ENCODE assay signal across 8 cellular contexts in genomic region chr19:52992109-52993004, GRCh38. TPM values are rescaled to one million over a fixed set of nuclear protein-coding genes. Genes with fewer than 3 reads are reported as not detected.
DNase-seq lines count a peak whose midpoint lies in the region; ATAC-seq, FAIRE-seq and TF ChIP-seq lines count a peak whose summit lies in the region.

No MANE protein-coding gene starts in this region.

- H3K4me3 Mint-ChIP-seq in central memory CD8-positive, alpha-beta T cell, result peak overlapping the region; percentile 64

- H3K4me1 ChIP-seq in thoracic aorta (ENCODE audit: control insufficient read depth in 1 of 2, low read depth in 2 of 2), result peaks cover 7 to 23% of the 10 kb centered on the region in 2 donors

- TF ChIP-seq CTCF in thoracic aorta (IDR thresholded peaks at IDR 0.05), result no peak

- H3K4me3 ChIP-seq in thoracic aorta, result peak overlapping the region; percentile 75

- H3K9me3 Mint-ChIP-seq in central memory CD8-positive, alpha-beta T cell, result no peaks in the 10 kb centered on the region

- H3K36me3 ChIP-seq in thoracic aorta, result peaks cover 10% of the 10 kb centered on the region

- peak; percentile 3 for DNase-seq in activated CD4-positive, alpha-beta T cell treated with anti-CD3 and anti-CD28 coated beads for 48 hours
- no peak for DNase-seq in activated CD4-positive, alpha-beta T cell treated with anti-CD3 and anti-CD28 coated beads, Interleukin-2, amount 50 U/mL, for 4 hours
- DNase-seq in central memory CD8-positive, alpha-beta T cell (ENCODE audit: low spot score in 2 of 2), result no peak
- DNase-seq in left colon, result peak in 1 of 2 donors; percentile 30
- DNase-seq in thoracic aorta (ENCODE audit: low spot score), result no peak
- DNase-seq in LoVo (ENCODE audit: low spot score), result no peak
- no peak for DNase-seq in GM12891 (ENCODE audit: insufficient read length, low spot score)

- no peak for FAIRE-seq in GM12891 (lab: Jason Lieb, UNC)

- no peaks in the 10 kb centered on the region for H3K9me3 ChIP-seq in thoracic aorta

- no peaks in the 10 kb centered on the region for H3K27me3 ChIP-seq in thoracic aorta (replicated peaks; ENCODE audit: insufficient read depth)

- no peaks in the 10 kb centered on the region for H3K27me3 Mint-ChIP-seq in central memory CD8-positive, alpha-beta T cell

- intact Hi-C loops in left colon (cut with DNase I, micrococcal nuclease), result no loop called here

- peaks cover 5% of the 10 kb centered on the region for H3K36me3 Mint-ChIP-seq in central memory CD8-positive, alpha-beta T cell (ENCODE audit: insufficient read depth)

- peaks cover 10% of the 10 kb centered on the region for H3K4me1 Mint-ChIP-seq in central memory CD8-positive, alpha-beta T cell

- ATAC-seq in central memory CD8-positive, alpha-beta T cell (replicated peaks; ENCODE audit: extremely low read depth, poor library complexity, severe bottlenecking), result no peak
- peak; percentile 31 for ATAC-seq in left colon
- no peak for ATAC-seq in thoracic aorta (ENCODE audit: insufficient number of reproducible peaks, low FRiP score, low read depth)
- no peak for ATAC-seq in HG02588 (IDR thresholded peaks at IDR 0.05; ENCODE audit: unreplicated experiment)

- H3K27ac Mint-ChIP-seq in central memory CD8-positive, alpha-beta T cell (ENCODE audit: low read depth), result no peak overlapping the region

- H3K27ac ChIP-seq in thoracic aorta, result peak overlapping the region; percentile 53 to 75

- TF ChIP-seq POLR2A in GM12891 (IDR thresholded peaks at IDR 0.05; ENCODE audit: low read depth, low read length), result no peak

TF ChIP-seq in GM12891, 5 proteins besides CTCF, POLR2A, EP300 and RAD21:
- no peak for TF ChIP-seq SPI1 (IDR thresholded peaks at IDR 0.05; ENCODE audit: low read depth, low read length)
- TF ChIP-seq POLR2AphosphoS5 (IDR thresholded peaks at IDR 0.05; ENCODE audit: low read depth, low read length), result no peak
- TF ChIP-seq POU2F2 (IDR thresholded peaks at IDR 0.05; ENCODE audit: low read depth, low read length), result no peak
- no peak for TF ChIP-seq TAF1 (IDR thresholded peaks at IDR 0.05; ENCODE audit: low read depth, low read length)
- TF ChIP-seq PAX5 (IDR thresholded peaks at IDR 0.05; ENCODE audit: insufficient read depth, low read length, severe bottlenecking), result no peak

RNA-seq across cellular contexts. Expression of gene ERVV-1, which starts 21.4 kb away (rescaled TPM):
- total RNA-seq in left colon, result not detected
- not detected for total RNA-seq in thoracic aorta
- not detected for polyA plus RNA-seq in GM12891 (2012; ENCODE audit: low read depth, missing spikeins)

RNA-seq across cellular contexts. Expression of gene ZNF816, which starts 29.7 kb away (rescaled TPM):
- total RNA-seq in left colon (10 to 100 TPM; 12.8 to 14.2 TPM), thoracic aorta (10 to 100 TPM in 1 of 2 donors, 1 to 10 TPM in 1; 6.5 to 13.7 TPM)
- 4.8 TPM for polyA plus RNA-seq in GM12891 (2012; ENCODE audit: low read depth, missing spikeins)

RNA-seq across cellular contexts. Expression of gene ERVV-2, which starts 52.2 kb away (rescaled TPM):
- not detected for total RNA-seq in left colon
- total RNA-seq in thoracic aorta, result not detected
- not detected for polyA plus RNA-seq in GM12891 (2012; ENCODE audit: low read depth, missing spikeins)
